ENCODE assay signal across 8 cellular contexts in genomic region chr3:71087109-71088018, GRCh38.
DNase-seq lines count a peak whose midpoint lies in the region; ATAC-seq, FAIRE-seq and TF ChIP-seq lines count a peak whose summit lies in the region.

No MANE protein-coding gene starts in this region.

- TF ChIP-seq CTCF in choroid plexus epithelial cell (conservative IDR thresholded peaks at IDR 0.05; ENCODE audit: low read depth, low read length) (no peak), gastroesophageal sphincter (IDR thresholded peaks at IDR 0.05) (no peak), left ventricle myocardium inferior (IDR thresholded peaks at IDR 0.05; ENCODE audit: borderline replicate concordance) (no peak)

- TF ChIP-seq POLR2A in GM12891 (IDR thresholded peaks at IDR 0.05; ENCODE audit: low read depth, low read length) (no peak), gastroesophageal sphincter (IDR thresholded peaks at IDR 0.05) (no peak)

- H3K4me1 ChIP-seq in gastroesophageal sphincter (peaks cover 6 to 66% (median 7%) of the 10 kb centered on the region in 3 donors), left ventricle myocardium inferior (peaks cover 16% of the 10 kb centered on the region)

- intact Hi-C loops in posterior cingulate gyrus (cut with DNase I) (no loop called here), left ventricle myocardium inferior (cut with micrococcal nuclease) (no loop called here)

- 83 to 93% methylated on average over 7 to 9 of the region's 9 CpGs for WGBS in gastroesophageal sphincter (ENCODE audit: low coverage in 1 of 2), 2 donors

- H3K27ac ChIP-seq in gastroesophageal sphincter (no peak overlapping the region), left ventricle myocardium inferior (replicated peaks) (no peak overlapping the region)

- H3K27me3 Mint-ChIP-seq in IgD-negative memory B cell, result peaks cover 1% of the 10 kb centered on the region

- FAIRE-seq in GM12891 (lab: Jason Lieb, UNC), result peak; percentile 16

- no peak for TF ChIP-seq EP300 in gastroesophageal sphincter (IDR thresholded peaks at IDR 0.05)

- H3K36me3 Mint-ChIP-seq in IgD-negative memory B cell, result peaks cover 2% of the 10 kb centered on the region

- peaks cover 0 to 2% (median 0%) of the 10 kb centered on the region in 3 donors for H3K9me3 Mint-ChIP-seq in IgD-negative memory B cell

- H3K9me3 ChIP-seq in gastroesophageal sphincter, result no peaks in the 10 kb centered on the region
- no peaks in the 10 kb centered on the region for H3K9me3 ChIP-seq in left ventricle myocardium inferior (replicated peaks)

- H3K27me3 ChIP-seq in gastroesophageal sphincter (no peaks in the 10 kb centered on the region), left ventricle myocardium inferior (ENCODE audit: low read depth) (no peaks in the 10 kb centered on the region)

- H3K4me3 ChIP-seq in choroid plexus epithelial cell (ENCODE audit: low read depth, low read length), result no peak overlapping the region
- H3K4me3 ChIP-seq in gastroesophageal sphincter, result no peak overlapping the region
- no peak overlapping the region for H3K4me3 ChIP-seq in left ventricle myocardium inferior

- H3K4me1 Mint-ChIP-seq in IgD-negative memory B cell, result peaks cover 42 to 63% (median 53%) of the 10 kb centered on the region in 3 donors

- ATAC-seq in GM21576 (IDR thresholded peaks at IDR 0.05; ENCODE audit: unreplicated experiment) (peak; percentile 90), gastroesophageal sphincter (no peak)

- H3K36me3 ChIP-seq in gastroesophageal sphincter (no peaks in the 10 kb centered on the region), left ventricle myocardium inferior (no peaks in the 10 kb centered on the region)

- peak overlapping the region; percentile 89 to 98 (median 93) for H3K27ac Mint-ChIP-seq in IgD-negative memory B cell

- no peak for DNase-seq in GM12891 (ENCODE audit: insufficient read length, low spot score)
- DNase-seq in choroid plexus epithelial cell (ENCODE audit: low read depth), result peak; percentile 73
- DNase-seq in posterior cingulate gyrus, result no peak
- DNase-seq in left ventricle myocardium inferior, result no peak
- no peak for DNase-seq in ureter (ENCODE audit: low spot score)

- H3K4me3 Mint-ChIP-seq in IgD-negative memory B cell, result peak overlapping the region; percentile 52 to 88 (median 76)

TF ChIP-seq in GM12891, 5 proteins besides CTCF, POLR2A, EP300 and RAD21:
- TF ChIP-seq TAF1 (IDR thresholded peaks at IDR 0.05; ENCODE audit: low read depth, low read length) (no peak), POU2F2 (IDR thresholded peaks at IDR 0.05; ENCODE audit: low read depth, low read length) (no peak), POLR2AphosphoS5 (IDR thresholded peaks at IDR 0.05; ENCODE audit: low read depth, low read length) (no peak), PAX5 (IDR thresholded peaks at IDR 0.05; ENCODE audit: insufficient read depth, low read length, severe bottlenecking) (no peak), SPI1 (IDR thresholded peaks at IDR 0.05; ENCODE audit: low read depth, low read length) (no peak)
TF ChIP-seq in GM12891: peak in this region for 0.
